In the genomic region with DNA sequence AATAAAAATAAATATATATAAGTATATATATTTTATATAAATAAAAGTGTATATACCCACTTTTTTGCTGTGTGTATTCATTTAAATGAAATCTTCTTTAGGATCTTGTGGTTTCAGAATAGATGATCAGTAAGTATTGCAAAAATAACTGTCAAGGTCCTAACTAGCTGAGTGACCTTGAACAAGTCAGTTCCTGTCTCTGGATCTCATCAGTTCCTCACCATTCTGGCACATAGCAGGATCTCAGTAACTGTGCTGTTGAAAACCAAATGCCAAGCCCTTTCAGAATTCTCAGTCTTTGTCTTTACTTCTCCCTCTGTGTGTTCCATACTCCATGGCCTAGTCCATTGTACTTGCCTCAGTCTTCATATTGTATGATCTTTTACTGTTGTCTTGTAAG, we compare ENCODE assay signal across 12 cellular contexts.
"Had no signal": no experiment of that assay in that cellular context is flagged by ENCODE, and none has a peak within 500 bp of the region (broad histone marks: within the 10 kb centered on the region; RNA-seq: fewer than 3 reads in every experiment).

No MANE protein-coding gene starts in this region.

- DNase-seq: activated CD4-positive, alpha-beta T cell treated with anti-CD3 and anti-CD28 coated beads, Interleukin-2, amount 50 U/mL, for 1 hour; activated CD4-positive, CD25-positive, alpha-beta regulatory T cell; activated naive CD4-positive, alpha-beta T cell treated with anti-CD3 and anti-CD28 coated beads, Interleukin-2, amount 50 U/mL, for 16 hours; activated T-cell treated with anti-CD3 and anti-CD28 coated beads, Interleukin-2, amount 50 U/mL, for 1 hour; central memory CD4-positive, alpha-beta T cell; effector CD4-positive, alpha-beta T cell; heart right ventricle; stimulated activated CD4-positive, alpha-beta T cell treated with anti-CD3 and anti-CD28 coated beads, Interleukin-15, amount 100 ng/mL, for 24 hours; stimulated activated CD4-positive, alpha-beta T cell treated with anti-CD3 and anti-CD28 coated beads, Interleukin-4, amount 100 ng/mL, for 4 hours; tibial artery; uterus had no signal

- ATAC-seq: heart right ventricle had no signal

- H3K4me3 Mint-ChIP-seq: neural crest cell had no signal
